Comparison of ENCODE assay signal across 26 cellular contexts in genomic region chr15:89515477-89515876, GRCh38. TPM values are rescaled to one million over a fixed set of nuclear protein-coding genes. Genes with fewer than 3 reads are reported as not detected.
DNase-seq lines count a peak whose midpoint lies in the region; ATAC-seq, FAIRE-seq and TF ChIP-seq lines count a peak whose summit lies in the region.
"Had no signal": no experiment of that assay in that cellular context is flagged by ENCODE, and none has a peak within 500 bp of the region (broad histone marks: within the 10 kb centered on the region; RNA-seq: fewer than 3 reads in every experiment).

No MANE protein-coding gene starts in this region.

- TF ChIP-seq CTCF in K562 (IDR thresholded peaks at IDR 0.05 in 2 of 3, conservative IDR thresholded peaks at IDR 0.05 in 1 of 3; ENCODE audit: insufficient read depth in 2 of 3, low read depth in 1 of 3, low read length in 3 of 3) = no peak
- TF ChIP-seq CTCF in esophagus squamous epithelium (IDR thresholded peaks at IDR 0.05) = no peak

- no peaks in the 10 kb centered on the region for H3K79me2 ChIP-seq in K562 (ENCODE audit: control insufficient read depth, insufficient read depth, low read length)

- H3K9me3 Mint-ChIP-seq in activated CD4-positive, alpha-beta memory T cell treated with anti-CD3 and anti-CD28 coated beads, Interleukin-2, amount 10 ng/mL, durations not matched to agents 7 days and 5 days = no peaks in the 10 kb centered on the region
- no peaks in the 10 kb centered on the region for H3K9me3 Mint-ChIP-seq in activated CD4-positive, alpha-beta memory T cell treated with anti-CD3 and anti-CD28 coated beads for 36 hours
- H3K9me3 Mint-ChIP-seq in activated T-helper 1 cell treated with anti-CD3 and anti-CD28 coated beads, Interleukin-12 subunit alpha, Interleukin-12 subunit beta, Interleukin-2, Interleukin-4 antibody, amounts not matched to agents 30 ng/mL and 10 ng/mL and 1 ng/mL, durations not matched to agents 14 hours and 24 hours and 36 hours = no peaks in the 10 kb centered on the region

- H3K4me3 Mint-ChIP-seq in activated CD4-positive, alpha-beta memory T cell treated with anti-CD3 and anti-CD28 coated beads, Interleukin-2, amount 10 ng/mL, durations not matched to agents 7 days and 5 days = no peak overlapping the region
- H3K4me3 Mint-ChIP-seq in activated CD4-positive, alpha-beta memory T cell treated with anti-CD3 and anti-CD28 coated beads for 36 hours = no peak overlapping the region
- H3K4me3 Mint-ChIP-seq in activated T-helper 1 cell treated with anti-CD3 and anti-CD28 coated beads, Interleukin-12 subunit alpha, Interleukin-12 subunit beta, Interleukin-2, Interleukin-4 antibody, amounts not matched to agents 30 ng/mL and 10 ng/mL and 1 ng/mL, durations not matched to agents 14 hours and 24 hours and 36 hours = no peak overlapping the region

- ATAC-seq in K562 = peak; percentile 61; the same call in 1 of the 3 replicates
- no peak for ATAC-seq in GM21447 (IDR thresholded peaks at IDR 0.05; ENCODE audit: unreplicated experiment)
- ATAC-seq: Right ventricle myocardium inferior, SK-N-SH treated with all-trans-retinoic acid at 6 μM for 48 hours had no signal

- no peaks in the 10 kb centered on the region for H3K9me3 ChIP-seq in K562 (replicated peaks; ENCODE audit: control insufficient read depth, insufficient read depth, low read depth, low read length)
- no peaks in the 10 kb centered on the region for H3K9me3 ChIP-seq in esophagus squamous epithelium
- H3K9me3 ChIP-seq: BE2C, HAP-1, Peyer's patch, SJCRH30 had no signal

- no peaks in the 10 kb centered on the region for H3K36me3 Mint-ChIP-seq in activated CD4-positive, alpha-beta memory T cell treated with anti-CD3 and anti-CD28 coated beads, Interleukin-2, amount 10 ng/mL, durations not matched to agents 7 days and 5 days (ENCODE audit: low read depth)
- no peaks in the 10 kb centered on the region for H3K36me3 Mint-ChIP-seq in activated CD4-positive, alpha-beta memory T cell treated with anti-CD3 and anti-CD28 coated beads for 36 hours
- H3K36me3 Mint-ChIP-seq in activated T-helper 1 cell treated with anti-CD3 and anti-CD28 coated beads, Interleukin-12 subunit alpha, Interleukin-12 subunit beta, Interleukin-2, Interleukin-4 antibody, amounts not matched to agents 30 ng/mL and 10 ng/mL and 1 ng/mL, durations not matched to agents 14 hours and 24 hours and 36 hours (ENCODE audit: low read depth) = no peaks in the 10 kb centered on the region

- in situ Hi-C loops in K562 (cut with MboI) = no loop called here

- no peak overlapping the region for H3K27ac ChIP-seq in K562 (ENCODE audit: extremely low read depth, low read depth, low read length)
- H3K27ac ChIP-seq in esophagus squamous epithelium = peak overlapping the region; percentile 82 to 93 (median 88)
- H3K27ac ChIP-seq: 22Rv1, GM23248, KMS-11, Peyer's patch, SJCRH30 had no signal

- 0 out of 2 replicates have a peak, but pooled peaks cover 5% of the 10 kb centered on the region for H4K20me1 ChIP-seq in K562 (replicated peaks; ENCODE audit: control insufficient read depth, insufficient read depth, low read length)

- no peaks in the 10 kb centered on the region for H3K4me1 Mint-ChIP-seq in activated CD4-positive, alpha-beta memory T cell treated with anti-CD3 and anti-CD28 coated beads, Interleukin-2, amount 10 ng/mL, durations not matched to agents 7 days and 5 days
- H3K4me1 Mint-ChIP-seq in activated CD4-positive, alpha-beta memory T cell treated with anti-CD3 and anti-CD28 coated beads for 36 hours (ENCODE audit: low read depth) = no peaks in the 10 kb centered on the region
- H3K4me1 Mint-ChIP-seq in activated T-helper 1 cell treated with anti-CD3 and anti-CD28 coated beads, Interleukin-12 subunit alpha, Interleukin-12 subunit beta, Interleukin-2, Interleukin-4 antibody, amounts not matched to agents 30 ng/mL and 10 ng/mL and 1 ng/mL, durations not matched to agents 14 hours and 24 hours and 36 hours (ENCODE audit: low read depth) = no peaks in the 10 kb centered on the region

- no TSS peak for BruUV-seq in K562 (replicated peaks; lab: Mats Ljungman, UMichigan)

- POLR2A ChIA-PET in activated CD4-positive, alpha-beta memory T cell treated with anti-CD3 and anti-CD28 coated beads, Interleukin-2, amount 10 ng/mL, durations not matched to agents 7 days and 5 days (lab: Charles Lee) = no interaction called here
- POLR2A ChIA-PET in activated CD4-positive, alpha-beta memory T cell treated with anti-CD3 and anti-CD28 coated beads for 36 hours (lab: Charles Lee) = no interaction called here
- POLR2A ChIA-PET in K562 (lab: Yijun Ruan, JAX) = interaction anchor here (0.7 to 1.0 kb wide), 2 partner anchors 20 to 26 kb away, joined by 3 to 5 read pairs; no protein-coding TSS in a partner anchor

- 0% methylated on average over 3 of the region's 4 CpGs for WGBS in K562 (ENCODE audit: insufficient coverage, low coverage, missing lambda C conversion rate)
- 55 to 57% methylated on average over 3 to 4 of the region's 4 CpGs for WGBS in esophagus squamous epithelium, 2 donors

- no peak for FAIRE-seq in K562 (lab: Jason Lieb, UNC)
- FAIRE-seq: D721Med had no signal

- intact Hi-C loops in activated CD4-positive, alpha-beta memory T cell treated with anti-CD3 and anti-CD28 coated beads for 36 hours (cut with micrococcal nuclease) = no loop called here
- intact Hi-C loops in K562 (cut with micrococcal nuclease) (no loop called here), esophagus squamous epithelium (cut with DNase I) (no loop called here)
- intact Hi-C loops in activated T-helper 1 cell treated with anti-CD3 and anti-CD28 coated beads, Interleukin-12 subunit alpha, Interleukin-12 subunit beta, Interleukin-2, Interleukin-4 antibody, amounts not matched to agents 30 ng/mL and 10 ng/mL and 1 ng/mL, durations not matched to agents 14 hours and 24 hours and 36 hours (cut with micrococcal nuclease) = no loop called here

- TF ChIP-seq RAD21 in K562 (CRISPR knock-in tag; conservative IDR thresholded peaks at IDR 0.05 in 1 of 2, IDR thresholded peaks at IDR 0.05 in 1 of 2) = no peak

- peaks cover 28% of the 10 kb centered on the region for H3K27me3 Mint-ChIP-seq in activated CD4-positive, alpha-beta memory T cell treated with anti-CD3 and anti-CD28 coated beads, Interleukin-2, amount 10 ng/mL, durations not matched to agents 7 days and 5 days
- H3K27me3 Mint-ChIP-seq in activated CD4-positive, alpha-beta memory T cell treated with anti-CD3 and anti-CD28 coated beads for 36 hours = peaks cover 12% of the 10 kb centered on the region
- H3K27me3 Mint-ChIP-seq in activated T-helper 1 cell treated with anti-CD3 and anti-CD28 coated beads, Interleukin-12 subunit alpha, Interleukin-12 subunit beta, Interleukin-2, Interleukin-4 antibody, amounts not matched to agents 30 ng/mL and 10 ng/mL and 1 ng/mL, durations not matched to agents 14 hours and 24 hours and 36 hours (ENCODE audit: insufficient read depth) = peaks cover 6% of the 10 kb centered on the region

- DNase-seq in activated CD4-positive, alpha-beta memory T cell treated with anti-CD3 and anti-CD28 coated beads, Interleukin-2, amount 10 ng/mL, durations not matched to agents 7 days and 5 days = peak; percentile 8
- DNase-seq in activated CD4-positive, alpha-beta memory T cell treated with anti-CD3 and anti-CD28 coated beads for 36 hours = no peak
- DNase-seq in K562 (ENCODE audit: extremely low read depth in 1 of 4, low spot score in 3 of 4) (no peak), esophagus squamous epithelium (lab: John Stamatoyannopoulos, UW) (no peak), amygdala (lab: John Stamatoyannopoulos, UW) (no peak), T-helper 1 cell (no peak)
- no peak for DNase-seq in activated T-helper 1 cell treated with anti-CD3 and anti-CD28 coated beads, Interleukin-12 subunit alpha, Interleukin-12 subunit beta, Interleukin-2, Interleukin-4 antibody, amounts not matched to agents 30 ng/mL and 10 ng/mL and 1 ng/mL, durations not matched to agents 14 hours and 24 hours and 36 hours (ENCODE audit: low spot score)
- DNase-seq: ACHN, BE2C, IMR-90, NCI-H1048, NCI-H1417 treated with DMSO at 0.1 percent for 48 hours, NCI-H1694 treated with DMSO at 0.1 percent for 48 hours, NCI-H2081, NCI-H2227 treated with DMSO at 0.1 percent for 48 hours, NCI-H526 treated with DMSO at 0.1 percent for 48 hours, SJCRH30 had no signal

- no peak overlapping the region for H2AFZ ChIP-seq in K562 (ENCODE audit: low read depth, low read length)
- H2AFZ ChIP-seq: GM23248 had no signal

- no peak for TF ChIP-seq EP300 in K562 (IDR thresholded peaks at IDR 0.05; ENCODE audit: low read length)

- H3K4me3 ChIP-seq in K562 = no peak overlapping the region
- no peak overlapping the region for H3K4me3 ChIP-seq in esophagus squamous epithelium
- H3K4me3 ChIP-seq: GM23248, HAP-1, Peyer's patch, SJCRH30 had no signal

- H3K27me3 ChIP-seq in K562 (ENCODE audit: control insufficient read depth in 2 of 2, insufficient read depth in 2 of 2, low read length in 2 of 2) (peaks cover 2 to 24% of the 10 kb centered on the region in 2 experiments), esophagus squamous epithelium (peaks cover 0 to 22% (median 0%) of the 10 kb centered on the region in 4 donors)
- H3K27me3 ChIP-seq: Peyer's patch, SJCRH30 had no signal

- H3K9me1 ChIP-seq in K562 (ENCODE audit: control insufficient read depth, insufficient read depth, low read length) = no peaks in the 10 kb centered on the region

- no peak overlapping the region for H3K4me2 ChIP-seq in K562 (ENCODE audit: insufficient read depth, low read length)
- H3K4me2 ChIP-seq: KMS-11 had no signal

- H3K27ac Mint-ChIP-seq in activated CD4-positive, alpha-beta memory T cell treated with anti-CD3 and anti-CD28 coated beads, Interleukin-2, amount 10 ng/mL, durations not matched to agents 7 days and 5 days = no peak overlapping the region
- no peak overlapping the region for H3K27ac Mint-ChIP-seq in activated CD4-positive, alpha-beta memory T cell treated with anti-CD3 and anti-CD28 coated beads for 36 hours
- no peak overlapping the region for H3K27ac Mint-ChIP-seq in activated T-helper 1 cell treated with anti-CD3 and anti-CD28 coated beads, Interleukin-12 subunit alpha, Interleukin-12 subunit beta, Interleukin-2, Interleukin-4 antibody, amounts not matched to agents 30 ng/mL and 10 ng/mL and 1 ng/mL, durations not matched to agents 14 hours and 24 hours and 36 hours

- H3K9ac ChIP-seq in K562 (ENCODE audit: insufficient read depth in 1 of 2, low read depth in 2 of 2, low read length in 2 of 2) = peak overlapping the region in 1 of 2 experiments; percentile 17; a peak in 1 of 4 replicates
- H3K9ac ChIP-seq: GM23248, KMS-11 had no signal

- H3K36me3 ChIP-seq in K562 (ENCODE audit: control insufficient read depth, insufficient read depth, low read length) = no peaks in the 10 kb centered on the region
- H3K36me3 ChIP-seq in esophagus squamous epithelium = no peaks in the 10 kb centered on the region
- H3K36me3 ChIP-seq: BE2C, HAP-1, Peyer's patch, SJCRH30 had no signal

- H3K4me1 ChIP-seq in K562 (replicated peaks in 1 of 2; ENCODE audit: control insufficient read depth in 2 of 2, insufficient read depth in 2 of 2, low read length in 2 of 2) = no peaks in the 10 kb centered on the region; a peak in 1 of 5 replicates
- peaks cover 18 to 63% (median 20%) of the 10 kb centered on the region in 3 donors for H3K4me1 ChIP-seq in esophagus squamous epithelium
- H3K4me1 ChIP-seq: BE2C, HAP-1, Peyer's patch, SJCRH30 had no signal

- TF ChIP-seq POLR2A in K562 (conservative IDR thresholded peaks at IDR 0.05) (no peak), esophagus squamous epithelium (IDR thresholded peaks at IDR 0.05) (no peak)

- CTCF ChIA-PET in activated CD4-positive, alpha-beta memory T cell treated with anti-CD3 and anti-CD28 coated beads, Interleukin-2, amount 10 ng/mL, durations not matched to agents 7 days and 5 days (lab: Charles Lee) = no interaction called here
- CTCF ChIA-PET in activated CD4-positive, alpha-beta memory T cell treated with anti-CD3 and anti-CD28 coated beads for 36 hours (lab: Charles Lee) = no interaction called here
- CTCF ChIA-PET in K562 (lab: Yijun Ruan, JAX; ENCODE audit: low intra/inter-chr PET ratio) = no interaction called here

RNA-seq across cellular contexts. Expression of gene RHCG, which starts 19.1 kb away (rescaled TPM):
- not detected for total RNA-seq in activated CD4-positive, alpha-beta memory T cell treated with anti-CD3 and anti-CD28 coated beads, Interleukin-2, amount 10 ng/mL, durations not matched to agents 7 days and 5 days
- not detected for total RNA-seq in activated CD4-positive, alpha-beta memory T cell treated with anti-CD3 and anti-CD28 coated beads for 36 hours
- not detected in 2 replicates for total RNA-seq in K562 (2011; cell fraction: chromatin; rRNA removed; ENCODE audit: low replicate concordance)
- not detected in 2 replicates for total RNA-seq in K562 (2011; cell fraction: nucleolus; rRNA removed)
- not detected in 2 replicates for total RNA-seq in K562 (2011; cell fraction: nucleoplasm; rRNA removed)
- total RNA-seq in K562 (2014; rRNA removed) (not detected in 2 replicates), K562 (2014; rRNA removed; fragmentation: Illumina TruSeq; extraction: Trizol) (not detected in 2 replicates), K562 (2015; rRNA removed; fragmentation: Illumina TruSeq; extraction: Trizol) (not detected in 2 replicates), K562 (2021) (not detected in 2 replicates), esophagus squamous epithelium (1,000 to 10,000 TPM; 2,342 to 7,076 (median 3,336) TPM)
- polyA plus RNA-seq in K562 (2011; rRNA removed) (not detected in 2 replicates), K562 (2014; fragmentation: Illumina TruSeq; extraction: Trizol) (not detected in 2 replicates), K562 (2014; fragmentation: Nextera tagmentation; extraction: Ambion mirVana) (not detected), K562 (2014; rRNA removed) (not detected in 2 replicates)
- not detected in 2 replicates for polyA plus RNA-seq in K562 (2011; cell fraction: cytosol; rRNA removed)
- polyA plus RNA-seq in K562 (2011; cell fraction: nucleus; rRNA removed) = not detected in 2 replicates
- not detected in 2 replicates for polyA plus RNA-seq in K562 (2012)
- polyA minus RNA-seq in K562 (2011; rRNA and poly(A)+ RNA removed) = not detected in 2 replicates
- polyA minus RNA-seq in K562 (2011; cell fraction: cytosol; rRNA and poly(A)+ RNA removed) = not detected in 2 replicates
- not detected in 2 replicates for polyA minus RNA-seq in K562 (2011; cell fraction: nucleus; rRNA and poly(A)+ RNA removed)
- not detected in 2 replicates for total RNA-seq in activated T-helper 1 cell treated with anti-CD3 and anti-CD28 coated beads, Interleukin-12 subunit alpha, Interleukin-12 subunit beta, Interleukin-2, Interleukin-4 antibody, amounts not matched to agents 30 ng/mL and 10 ng/mL and 1 ng/mL, durations not matched to agents 14 hours and 24 hours and 36 hours
- total RNA-seq: GM23248, IMR-90, Peyer's patch, Right ventricle myocardium inferior, SJCRH30 had no signal
- polyA plus RNA-seq: GM23248, IMR-90 had no signal

RNA-seq across cellular contexts. Expression of gene TICRR, which starts 59.8 kb away (rescaled TPM):
- 10 to 100 TPM; 18.2 to 18.5 TPM for total RNA-seq in activated CD4-positive, alpha-beta memory T cell treated with anti-CD3 and anti-CD28 coated beads, Interleukin-2, amount 10 ng/mL, durations not matched to agents 7 days and 5 days
- total RNA-seq in activated CD4-positive, alpha-beta memory T cell treated with anti-CD3 and anti-CD28 coated beads for 36 hours = 10 to 100 TPM; 16.8 to 18.0 TPM
- total RNA-seq in K562 (2011; cell fraction: chromatin; rRNA removed; ENCODE audit: low replicate concordance) = 76.1 and 83.1 TPM in 2 replicates
- total RNA-seq in K562 (2011; cell fraction: nucleolus; rRNA removed) = 43.7 and 48.0 TPM in 2 replicates
- total RNA-seq in K562 (2011; cell fraction: nucleoplasm; rRNA removed) = 38.6 and 46.9 TPM in 2 replicates
- total RNA-seq in K562 (2014; rRNA removed) = 13.8 and 14.8 TPM in 2 replicates
- 11.4 and 11.8 TPM in 2 replicates for total RNA-seq in K562 (2014; rRNA removed; fragmentation: Illumina TruSeq; extraction: Trizol)
- 11.9 and 12.3 TPM in 2 replicates for total RNA-seq in K562 (2015; rRNA removed; fragmentation: Illumina TruSeq; extraction: Trizol)
- total RNA-seq in K562 (2021) = 21.0 and 22.9 TPM in 2 replicates
- 13.7 and 17.2 TPM in 2 replicates for polyA plus RNA-seq in K562 (2011; rRNA removed)
- polyA plus RNA-seq in K562 (2011; cell fraction: cytosol; rRNA removed) = 9.4 and 10.6 TPM in 2 replicates
- polyA plus RNA-seq in K562 (2011; cell fraction: nucleus; rRNA removed) = 45.6 and 60.9 TPM in 2 replicates
- polyA plus RNA-seq in K562 (2012) = 12.5 and 13.0 TPM in 2 replicates
- 19.2 and 22.0 TPM in 2 replicates for polyA plus RNA-seq in K562 (2014; fragmentation: Illumina TruSeq; extraction: Trizol)
- 1 to 10 TPM in 1 of 2 experiments, under 1 TPM in 1; 0.84 to 1.0 TPM for polyA plus RNA-seq in K562 (2014; fragmentation: Nextera tagmentation; extraction: Ambion mirVana)
- polyA plus RNA-seq in K562 (2014; rRNA removed) = 13.7 and 14.2 TPM in 2 replicates
- 24.1 and 29.5 TPM in 2 replicates for polyA minus RNA-seq in K562 (2011; rRNA and poly(A)+ RNA removed)
- polyA minus RNA-seq in K562 (2011; cell fraction: cytosol; rRNA and poly(A)+ RNA removed) = 14.7 and 15.0 TPM in 2 replicates
- 32.3 and 48.4 TPM in 2 replicates for polyA minus RNA-seq in K562 (2011; cell fraction: nucleus; rRNA and poly(A)+ RNA removed)
- 10 to 100 TPM in 2 of 4 donors, 1 to 10 TPM in 2; 8.4 to 33.7 (median 10.1) TPM for total RNA-seq in esophagus squamous epithelium
- 17.6 and 19.2 TPM in 2 replicates for total RNA-seq in activated T-helper 1 cell treated with anti-CD3 and anti-CD28 coated beads, Interleukin-12 subunit alpha, Interleukin-12 subunit beta, Interleukin-2, Interleukin-4 antibody, amounts not matched to agents 30 ng/mL and 10 ng/mL and 1 ng/mL, durations not matched to agents 14 hours and 24 hours and 36 hours

Comparison
In these comparisons a context has a peak if more than half of its experiments do, and no peak if none do; other contexts are left out.
1. RNA of gene RHCG, which starts 19.1 kb away (total RNA-seq): 2,342 to 7,076 TPM in esophagus squamous epithelium; not detected in activated CD4-positive, alpha-beta memory T cell treated with anti-CD3 and anti-CD28 coated beads, Interleukin-2, amount 10 ng/mL, durations not matched to agents 7 days and 5 days, not detected in activated CD4-positive, alpha-beta memory T cell treated with anti-CD3 and anti-CD28 coated beads for 36 hours, not detected in K562 and not detected in activated T-helper 1 cell treated with anti-CD3 and anti-CD28 coated beads, Interleukin-12 subunit alpha, Interleukin-12 subunit beta, Interleukin-2, Interleukin-4 antibody, amounts not matched to agents 30 ng/mL and 10 ng/mL and 1 ng/mL, durations not matched to agents 14 hours and 24 hours and 36 hours; every median in the first group is over 1,000 times any median in the second.